ENCODE assay signal across 8 cellular contexts in genomic region chr19:11197291-11198174, GRCh38. TPM values are rescaled to one million over a fixed set of nuclear protein-coding genes. Genes with fewer than 3 reads are reported as not detected.
A peak's percentile ranks its signal among the peaks of the same experiment; 100 is the strongest.
DNase-seq lines count a peak whose midpoint lies in the region; ATAC-seq, FAIRE-seq and TF ChIP-seq lines count a peak whose summit lies in the region.

Gene KANK2 (minus strand): TSS chr19:11197545. CDS start chr19:11194511, 3,034 bp downstream.

- FAIRE-seq in kidney (lab: Jason Lieb, UNC) = no peak

- DNase-seq in NCI-H1694 treated with DMSO at 0.1 percent for 48 hours (lab: John Stamatoyannopoulos, UW) (peak; percentile 15), NCI-H1694 (lab: John Stamatoyannopoulos, UW) (no peak), NCI-H2227 (lab: John Stamatoyannopoulos, UW; ENCODE audit: unreplicated experiment) (peak; percentile 81), cerebellum (ENCODE audit: low spot score) (peak; percentile 83), kidney (peak; percentile 96)
- peak; percentile 54 for DNase-seq in activated CD4-positive, alpha-beta T cell treated with anti-CD3 and anti-CD28 coated beads for 1 hour
- DNase-seq in stimulated activated CD4-positive, alpha-beta T cell treated with anti-CD3 and anti-CD28 coated beads, Interleukin-15, amount 100 ng/mL, for 1 hour (ENCODE audit: low read depth in 1 of 2, low spot score in 1 of 2) = peak; percentile 62 to 69

- H3K4me3 ChIP-seq in kidney (ENCODE audit: low read length in 2 of 2) = peak within 1 kb of the TSS; percentile 90 to 91

- peaks cover 2 to 12% of the 10 kb centered on the region in 2 donors for H3K36me3 ChIP-seq in kidney (ENCODE audit: control insufficient read depth in 1 of 2, insufficient read depth in 2 of 2, low read length in 2 of 2)

- peak; percentile 61 for ATAC-seq in HG03039 (IDR thresholded peaks at IDR 0.05; ENCODE audit: unreplicated experiment)

- peaks cover 7 to 23% of the 10 kb centered on the region in 2 donors for H3K4me1 ChIP-seq in kidney (ENCODE audit: control insufficient read depth in 1 of 2, insufficient read depth in 1 of 2, low read depth in 1 of 2, low read length in 2 of 2)

- peak within 1 kb of the TSS; percentile 86 to 94 for H3K27ac ChIP-seq in kidney (ENCODE audit: low read depth in 2 of 2, low read length in 2 of 2)

- no peaks in the 10 kb centered on the region for H3K9me3 ChIP-seq in kidney (ENCODE audit: control insufficient read depth in 1 of 2, low read length in 2 of 2)

- peak within 1 kb of the TSS; percentile 55 to 87 for H3K9ac ChIP-seq in kidney (ENCODE audit: low read length in 2 of 2)

- intact Hi-C loops in kidney (cut with DNase I) = no loop called here

- TF ChIP-seq CTCF in kidney (IDR thresholded peaks at IDR 0.05; ENCODE audit: borderline replicate concordance, extremely low read depth, insufficient read depth) = peak; percentile 25

RNA-seq across cellular contexts. Expression of gene KANK2, which starts in this region (rescaled TPM):
- total RNA-seq in cerebellum = 34.3 TPM
- total RNA-seq in kidney = 119 TPM
- 37.5 TPM for polyA plus RNA-seq in kidney (ENCODE audit: insufficient read depth, low read depth, low replicate concordance)
